In the genomic region with DNA sequence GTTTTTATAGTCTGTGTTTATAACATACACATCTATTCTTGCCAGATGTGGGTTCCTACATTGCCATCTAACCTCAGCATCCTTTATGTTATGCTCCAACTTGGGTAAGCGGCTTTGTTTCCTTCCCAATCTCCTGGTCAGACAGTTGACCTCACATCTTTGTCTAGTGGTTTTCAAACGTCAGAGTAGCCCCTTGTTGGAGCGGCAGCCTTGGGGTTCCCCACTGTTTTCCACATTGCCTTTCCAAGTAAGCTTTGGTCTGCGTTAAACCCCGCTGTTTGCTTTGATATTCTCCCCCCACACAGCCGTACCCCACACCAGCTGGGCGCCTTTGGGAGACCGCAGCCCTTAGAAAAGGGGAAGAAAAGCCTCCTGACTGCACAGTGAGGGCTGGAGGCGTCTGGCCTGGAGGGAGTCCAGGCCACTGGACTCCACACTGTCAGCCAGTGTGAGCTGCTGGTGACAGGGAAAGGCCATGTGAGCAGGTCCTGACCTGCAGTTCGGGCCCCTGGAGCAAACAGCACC, we compare ENCODE assay signal across 12 cellular contexts.
A peak's percentile ranks its signal among the peaks of the same experiment; 100 is the strongest.
DNase-seq lines count a peak whose midpoint lies in the region; ATAC-seq, FAIRE-seq and TF ChIP-seq lines count a peak whose summit lies in the region.
"Had no signal": no experiment of that assay in that cellular context is flagged by ENCODE, and none has a peak within 500 bp of the region (broad histone marks: within the 10 kb centered on the region; RNA-seq: fewer than 3 reads in every experiment).

No MANE protein-coding gene starts in this region.

- peaks cover 12 to 31% (median 18%) of the 10 kb centered on the region in 11 experiments; a peak in 21 of 22 replicates for H3K36me3 ChIP-seq in BLaER1 treated with 17β-estradiol and CSF1 and Interleukin-3, amounts not matched to agents 10 nM and 100 nM

- peaks cover 0 to 2% (median 0%) of the 10 kb centered on the region in 11 experiments; a peak in 3 of 22 replicates for H3K9me3 ChIP-seq in BLaER1 treated with 17β-estradiol and CSF1 and Interleukin-3, amounts not matched to agents 10 nM and 100 nM (replicated peaks in 1 of 11)

- H3K27ac Mint-ChIP-seq in mesothelial cell of epicardium (no peak overlapping the region), HFFc6 (no peak overlapping the region)

- peaks cover 9% of the 10 kb centered on the region for H3K27me3 Mint-ChIP-seq in mesothelial cell of epicardium (ENCODE audit: low read depth)
- H3K27me3 Mint-ChIP-seq in HFFc6 (ENCODE audit: insufficient read depth), result peaks cover 4% of the 10 kb centered on the region
- H3K27me3 Mint-ChIP-seq: CD8-positive, alpha-beta memory T cell had no signal

- peak; percentile 60 for DNase-seq in coronary artery (ENCODE audit: low spot score)
- peak; percentile 30 for DNase-seq in mucosa of gallbladder (ENCODE audit: low spot score)
- no peak for DNase-seq in mesothelial cell of epicardium (ENCODE audit: low spot score in 2 of 2, unreplicated experiment in 2 of 2)
- no peak for DNase-seq in D721Med (ENCODE audit: insufficient read length, low spot score)
- no peak for DNase-seq in HFFc6
- DNase-seq: NCI-H1436 treated with DMSO at 0.1 percent for 48 hours, SHP77 treated with DMSO at 0.1 percent for 48 hours had no signal

- no peak overlapping the region for H3K4me3 Mint-ChIP-seq in mesothelial cell of epicardium
- H3K4me3 Mint-ChIP-seq in HFFc6, result no peak overlapping the region
- H3K4me3 Mint-ChIP-seq: CD8-positive, alpha-beta memory T cell had no signal

- FAIRE-seq in D721Med (lab: Jason Lieb, UNC), result no peak
- FAIRE-seq: colon had no signal

- H3K36me3 Mint-ChIP-seq in mesothelial cell of epicardium, result peaks cover 15% of the 10 kb centered on the region
- H3K36me3 Mint-ChIP-seq in HFFc6 (ENCODE audit: low read depth), result peaks cover 13% of the 10 kb centered on the region

- H4K20me1 ChIP-seq in BLaER1 treated with 17β-estradiol and CSF1 and Interleukin-3, amounts not matched to agents 10 nM and 100 nM, result peaks cover 0 to 5% (median 0%) of the 10 kb centered on the region in 11 experiments; a peak in 1 of 22 replicates

- H3K4me2 ChIP-seq in BLaER1 treated with 17β-estradiol and CSF1 and Interleukin-3, amounts not matched to agents 10 nM and 100 nM, result peak overlapping the region; percentile 0 to 66 (median 37); a peak in 17 of 22 replicates

- peaks cover 12% of the 10 kb centered on the region for H3K9me3 Mint-ChIP-seq in mesothelial cell of epicardium
- H3K9me3 Mint-ChIP-seq in HFFc6, result no peaks in the 10 kb centered on the region

- peak overlapping the region in 1 of 11 experiments; percentile 21; a peak in 1 of 22 replicates for H3K27ac ChIP-seq in BLaER1 treated with 17β-estradiol and CSF1 and Interleukin-3, amounts not matched to agents 10 nM and 100 nM
- H3K27ac ChIP-seq in coronary artery, result no peak overlapping the region

- no peak overlapping the region for H3K4me3 ChIP-seq in BLaER1 treated with 17β-estradiol and CSF1 and Interleukin-3, amounts not matched to agents 10 nM and 100 nM
- H3K4me3 ChIP-seq in coronary artery, result no peak overlapping the region

- no peak for TF ChIP-seq CTCF in coronary artery (IDR thresholded peaks at IDR 0.05)
- no peak for TF ChIP-seq CTCF in mesothelial cell of epicardium (IDR thresholded peaks at IDR 0.05; ENCODE audit: unreplicated experiment)
- TF ChIP-seq CTCF in D721Med (IDR thresholded peaks at IDR 0.05; ENCODE audit: insufficient read depth, missing control alignments), result no peak
- TF ChIP-seq CTCF in HFFc6 (IDR thresholded peaks at IDR 0.05), result no peak

- no peaks in the 10 kb centered on the region for H3K27me3 ChIP-seq in BLaER1 treated with 17β-estradiol and CSF1 and Interleukin-3, amounts not matched to agents 10 nM and 100 nM

- no peaks in the 10 kb centered on the region for H3K4me1 Mint-ChIP-seq in mesothelial cell of epicardium
- H3K4me1 Mint-ChIP-seq in HFFc6 (ENCODE audit: low read depth), result peaks cover 22% of the 10 kb centered on the region; the same call in 1 of the 2 replicates

- peaks cover 9 to 18% (median 12%) of the 10 kb centered on the region in 10 experiments; a peak in 19 of 20 replicates for H3K4me1 ChIP-seq in BLaER1 treated with 17β-estradiol and CSF1 and Interleukin-3, amounts not matched to agents 10 nM and 100 nM

- ATAC-seq in HG03442 (IDR thresholded peaks at IDR 0.05; ENCODE audit: unreplicated experiment) (peak; percentile 52), HG02938 (IDR thresholded peaks at IDR 0.05; ENCODE audit: unreplicated experiment) (no peak)

- H3K9ac ChIP-seq in BLaER1 treated with 17β-estradiol and CSF1 and Interleukin-3, amounts not matched to agents 10 nM and 100 nM, result peak overlapping the region in 1 of 11 experiments; percentile 5; a peak in 1 of 22 replicates

Comparison
In these comparisons a context has a peak if more than half of its experiments do, and no peak if none do; other contexts are left out.
1. DNase-seq: peak in coronary artery (single experiment) and mucosa of gallbladder (single experiment); none in mesothelial cell of epicardium (0 of 2), D721Med (single experiment) and HFFc6 (single experiment).